Comparison of ENCODE assay signal across 11 cellular contexts in the genomic region with DNA sequence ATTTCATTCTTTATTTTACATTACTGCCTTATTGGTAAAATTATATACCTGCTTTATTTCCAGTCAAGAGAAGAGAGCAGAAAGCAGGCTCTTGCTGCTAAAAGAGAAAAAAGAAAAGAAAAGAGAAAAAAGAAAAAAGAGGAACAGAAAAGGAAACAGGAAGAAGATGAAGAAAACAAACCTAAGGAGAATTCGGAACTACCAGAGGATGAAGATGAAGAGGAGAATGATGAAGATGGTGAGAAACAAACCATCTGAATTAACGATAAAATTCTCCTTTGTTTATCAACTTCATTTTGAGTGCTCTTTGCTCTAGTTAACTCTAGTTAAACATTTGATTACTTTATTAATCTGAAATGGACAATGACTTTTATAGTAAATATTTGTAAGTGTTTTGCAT.
"Had no signal": no experiment of that assay in that cellular context is flagged by ENCODE, and none has a peak within 500 bp of the region (broad histone marks: within the 10 kb centered on the region; RNA-seq: fewer than 3 reads in every experiment).

No MANE protein-coding gene starts in this region.

- H3K4me3 Mint-ChIP-seq: activated naive CD4-positive, alpha-beta T cell treated with anti-CD3 and anti-CD28 coated beads, Interleukin-2, amount 10 ng/mL, durations not matched to agents 7 days and 5 days; mesothelial cell of epicardium had no signal

- H3K27ac ChIP-seq: adrenal gland, lower lobe of right lung, pancreas, VCaP had no signal

- ATAC-seq: left cardiac atrium, lower lobe of right lung, pancreas had no signal

- H3K4me1 Mint-ChIP-seq: activated naive CD4-positive, alpha-beta T cell treated with anti-CD3 and anti-CD28 coated beads, Interleukin-2, amount 10 ng/mL, durations not matched to agents 7 days and 5 days; mesothelial cell of epicardium had no signal

- DNase-seq: activated CD4-positive, alpha-beta T cell treated with anti-CD3 and anti-CD28 coated beads for 48 hours; activated CD8-positive, alpha-beta memory T cell treated with anti-CD3 and anti-CD28 coated beads for 24 hours; activated naive CD4-positive, alpha-beta T cell treated with anti-CD3 and anti-CD28 coated beads, Interleukin-2, amount 10 ng/mL, durations not matched to agents 7 days and 5 days; adrenal gland; left cardiac atrium; lower lobe of right lung; pancreas; stimulated activated CD4-positive, alpha-beta T cell treated with anti-CD3 and anti-CD28 coated beads, Interleukin-2, amount 100 ng/mL, for 24 hours; T-helper 1 cell had no signal

- H3K27me3 Mint-ChIP-seq: activated naive CD4-positive, alpha-beta T cell treated with anti-CD3 and anti-CD28 coated beads, Interleukin-2, amount 10 ng/mL, durations not matched to agents 7 days and 5 days had no signal

- H3K27me3 ChIP-seq: adrenal gland, pancreas had no signal

- H3K4me3 ChIP-seq: adrenal gland, lower lobe of right lung, pancreas had no signal

- H3K9me3 ChIP-seq: adrenal gland, lower lobe of right lung, pancreas had no signal

- H3K4me1 ChIP-seq: adrenal gland, lower lobe of right lung, pancreas had no signal

- H3K27ac Mint-ChIP-seq: activated naive CD4-positive, alpha-beta T cell treated with anti-CD3 and anti-CD28 coated beads, Interleukin-2, amount 10 ng/mL, durations not matched to agents 7 days and 5 days; mesothelial cell of epicardium had no signal
